Comparison of ENCODE assay signal across 24 cellular contexts in the genomic region with DNA sequence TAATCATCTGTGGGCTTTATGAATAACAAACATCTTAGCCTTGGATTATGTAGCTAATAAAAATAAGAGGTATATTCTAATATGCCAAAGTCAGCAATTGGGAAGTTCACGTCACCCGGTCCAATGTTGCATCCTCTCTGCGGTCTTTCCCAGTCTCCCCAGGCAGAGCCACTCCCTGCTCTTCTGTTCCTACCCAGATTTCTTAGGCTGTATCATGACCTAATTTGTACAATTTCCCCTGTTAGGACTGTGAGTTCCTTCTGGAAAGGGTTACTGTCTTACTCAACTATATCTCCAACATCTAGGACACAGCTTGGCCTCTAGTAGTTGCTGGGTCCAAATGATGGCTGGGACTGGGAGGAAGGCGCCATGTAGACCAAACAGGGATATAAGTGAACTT.
"Had no signal": no experiment of that assay in that cellular context is flagged by ENCODE, and none has a peak within 500 bp of the region (broad histone marks: within the 10 kb centered on the region; RNA-seq: fewer than 3 reads in every experiment).

No MANE protein-coding gene starts in this region.

- H3K9me3 Mint-ChIP-seq: activated CD4-positive, alpha-beta memory T cell treated with anti-CD3 and anti-CD28 coated beads for 36 hours; activated CD4-positive, alpha-beta T cell treated with anti-CD3 and anti-CD28 coated beads, Interleukin-2, amount 10 ng/mL, durations not matched to agents 7 days and 5 days; activated naive CD4-positive, alpha-beta T cell treated with anti-CD3 and anti-CD28 coated beads for 36 hours; activated T-helper 17 cell treated with anti-CD3 and anti-CD28 coated beads, Interleukin-2, amount 50 U/mL, for 72 hours had no signal

- H3K36me3 Mint-ChIP-seq: activated CD4-positive, alpha-beta memory T cell treated with anti-CD3 and anti-CD28 coated beads for 36 hours had no signal

- H3K27me3 Mint-ChIP-seq: activated CD4-positive, alpha-beta memory T cell treated with anti-CD3 and anti-CD28 coated beads for 36 hours; activated naive CD8-positive, alpha-beta T cell; activated T-helper 17 cell treated with anti-CD3 and anti-CD28 coated beads, Interleukin-2, amount 50 U/mL, for 72 hours had no signal

- ATAC-seq: activated T-helper 17 cell treated with anti-CD3 and anti-CD28 coated beads, Interleukin-2, amount 50 U/mL, for 72 hours had no signal

- H3K4me1 ChIP-seq: Peyer's patch had no signal

- H3K4me1 Mint-ChIP-seq: activated B cell treated with CpG ODN at 0.5 μM for 24 hours; activated CD4-positive, alpha-beta T cell treated with anti-CD3 and anti-CD28 coated beads, Interleukin-2, amount 10 ng/mL, durations not matched to agents 7 days and 5 days; activated T-helper 17 cell treated with anti-CD3 and anti-CD28 coated beads, Interleukin-2, amount 50 U/mL, for 72 hours had no signal

- H3K27ac Mint-ChIP-seq: activated B cell treated with CpG ODN at 0.5 μM for 24 hours; activated CD4-positive, alpha-beta memory T cell treated with anti-CD3 and anti-CD28 coated beads for 36 hours; activated CD4-positive, alpha-beta T cell treated with anti-CD3 and anti-CD28 coated beads, Interleukin-2, amount 10 ng/mL, durations not matched to agents 7 days and 5 days; activated naive CD4-positive, alpha-beta T cell treated with anti-CD3 and anti-CD28 coated beads for 36 hours; activated T-helper 17 cell treated with anti-CD3 and anti-CD28 coated beads, Interleukin-2, amount 50 U/mL, for 72 hours had no signal

- H3K4me3 Mint-ChIP-seq: activated B cell treated with CpG ODN at 0.5 μM for 24 hours; activated CD4-positive, alpha-beta memory T cell treated with anti-CD3 and anti-CD28 coated beads for 36 hours; activated CD4-positive, alpha-beta T cell treated with anti-CD3 and anti-CD28 coated beads, Interleukin-2, amount 10 ng/mL, durations not matched to agents 7 days and 5 days; activated naive CD4-positive, alpha-beta T cell treated with anti-CD3 and anti-CD28 coated beads for 36 hours; activated naive CD8-positive, alpha-beta T cell; activated T-helper 17 cell treated with anti-CD3 and anti-CD28 coated beads, Interleukin-2, amount 50 U/mL, for 72 hours had no signal

- H3K27ac ChIP-seq: brain microvascular endothelial cell, cardiac muscle cell, Peyer's patch had no signal

- DNase-seq: activated B cell treated with CpG ODN at 0.5 μM for 24 hours; activated CD4-positive, alpha-beta memory T cell treated with anti-CD3 and anti-CD28 coated beads for 36 hours; activated CD4-positive, alpha-beta T cell treated with anti-CD3 and anti-CD28 coated beads, Interleukin-2, amount 10 ng/mL, durations not matched to agents 7 days and 5 days; activated gamma-delta T cell; activated naive CD4-positive, alpha-beta T cell treated with anti-CD3 and anti-CD28 coated beads for 36 hours; activated T-cell treated with anti-CD3 and anti-CD28 coated beads for 4 hours; activated T-cell treated with anti-CD3 and anti-CD28 coated beads, Interleukin-2, amount 50 U/mL, for 48 hours; amygdala; brain microvascular endothelial cell; Kasumi-1; KBM-7; NCI-H1105 treated with DMSO at 0.1 percent for 48 hours; NCI-H146; NCI-H187 treated with DMSO at 0.1 percent for 48 hours; NCI-H2081 treated with DMSO at 0.1 percent for 48 hours; NCI-H446; NCI-H524; Peyer's patch; SIG-M5; T-helper 2 cell; T1000 had no signal

- H3K36me3 ChIP-seq: brain microvascular endothelial cell, cardiac muscle cell, Peyer's patch had no signal

- H3K27me3 ChIP-seq: brain microvascular endothelial cell, cardiac muscle cell, Peyer's patch had no signal

- H3K4me3 ChIP-seq: cardiac muscle cell, Peyer's patch had no signal

- H3K9me3 ChIP-seq: Peyer's patch had no signal
